Comparison of ENCODE assay signal across 1 cellular context in the genomic region with DNA sequence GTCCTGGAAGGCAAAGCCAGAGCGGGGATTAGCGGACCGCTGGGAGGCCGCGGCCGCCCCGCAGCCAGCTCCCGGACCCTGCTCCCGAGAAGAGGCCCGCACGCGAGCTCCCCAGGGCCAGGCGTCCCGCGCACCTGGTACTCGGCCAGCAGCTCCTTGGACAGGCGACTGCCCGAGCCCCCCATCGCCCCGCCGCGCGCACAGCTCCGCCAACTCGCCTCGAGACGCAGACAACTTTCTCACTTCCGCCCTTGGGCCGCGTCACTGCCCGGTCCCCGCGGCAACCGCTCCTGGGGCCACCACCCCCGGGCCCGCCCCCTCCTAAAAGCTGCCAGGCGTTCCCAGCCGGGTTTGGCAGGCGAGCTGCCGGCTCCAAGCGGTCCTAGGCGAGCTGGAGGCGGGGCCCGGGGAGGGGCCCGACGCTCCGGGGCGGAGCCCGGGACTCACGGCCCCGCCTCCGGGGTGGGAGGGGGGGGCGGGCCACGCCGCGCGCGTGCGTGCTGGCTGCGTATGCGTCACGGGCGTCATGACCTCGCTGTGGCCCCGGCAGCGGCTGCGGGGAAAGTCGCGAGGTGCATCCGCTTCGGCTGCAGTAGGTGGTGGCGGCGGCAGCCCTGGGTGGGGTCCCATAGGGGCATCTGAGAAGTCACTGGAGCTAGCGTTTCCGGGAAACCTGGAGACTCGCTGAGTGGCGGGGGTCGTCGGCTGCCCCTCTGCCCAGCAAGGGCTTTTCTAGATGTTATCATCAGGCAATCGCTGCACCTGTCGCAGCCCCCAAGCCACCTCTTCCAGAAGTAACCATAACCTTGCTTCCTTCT.
TF ChIP-seq lines count a peak whose summit lies in the region.

CIB1 (minus strand) TSS at position 241 of the 818 bp plus-strand sequence; CDS start at position 185, 56 bp downstream.
GDPGP1 (plus strand) TSS at position 509 of the 818 bp plus-strand sequence. CDS start 6,700 bp downstream, outside the sequence.

TF ChIP-seq in GM12878, 131 proteins besides CTCF, POLR2A, EP300 and RAD21 (continued from another document):
- TF ChIP-seq, protein P1, sequence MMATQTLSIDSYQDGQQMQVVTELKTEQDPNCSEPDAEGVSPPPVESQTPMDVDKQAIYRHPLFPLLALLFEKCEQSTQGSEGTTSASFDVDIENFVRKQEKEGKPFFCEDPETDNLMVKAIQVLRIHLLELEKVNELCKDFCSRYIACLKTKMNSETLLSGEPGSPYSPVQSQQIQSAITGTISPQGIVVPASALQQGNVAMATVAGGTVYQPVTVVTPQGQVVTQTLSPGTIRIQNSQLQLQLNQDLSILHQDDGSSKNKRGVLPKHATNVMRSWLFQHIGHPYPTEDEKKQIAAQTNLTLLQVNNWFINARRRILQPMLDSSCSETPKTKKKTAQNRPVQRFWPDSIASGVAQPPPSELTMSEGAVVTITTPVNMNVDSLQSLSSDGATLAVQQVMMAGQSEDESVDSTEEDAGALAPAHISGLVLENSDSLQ (IDR thresholded peaks at IDR 0.05), result peak; percentile 27; the same call in 1 of the 2 replicates
- TF ChIP-seq MEF2A (IDR thresholded peaks at IDR 0.05; ENCODE audit: insufficient read depth, low read depth, low read length) (no peak), TARDBP (IDR thresholded peaks at IDR 0.05; ENCODE audit: borderline replicate concordance) (no peak), NKRF (conservative IDR thresholded peaks at IDR 0.05) (peak; percentile 83), DPF2 (IDR thresholded peaks at IDR 0.05) (peak; percentile 76; the same call in 1 of the 2 replicates), YY1 (IDR thresholded peaks at IDR 0.05; ENCODE audit: low read depth, low read length) (peak; percentile 27; the same call in 1 of the 2 replicates), CHD2 (IDR thresholded peaks at IDR 0.05; ENCODE audit: borderline replicate concordance, low read depth, low read length) (peak; percentile 27; the same call in 1 of the 2 replicates), POLR2AphosphoS2 (IDR thresholded peaks at IDR 0.05; ENCODE audit: low read depth, low read length) (peak; percentile 82), NRF1 (conservative IDR thresholded peaks at IDR 0.05; ENCODE audit: low read depth, low read length) (peak; percentile 63), SPI1 (IDR thresholded peaks at IDR 0.05; ENCODE audit: borderline replicate concordance, insufficient read depth, low read depth, low read length) (peak; percentile 90), BACH1 (IDR thresholded peaks at IDR 0.05; ENCODE audit: borderline replicate concordance) (peak; percentile 92), GATAD2B (conservative IDR thresholded peaks at IDR 0.05; ENCODE audit: low read depth) (peak; percentile 42; the same call in 1 of the 2 replicates), ZSCAN29 (IDR thresholded peaks at IDR 0.05) (no peak), SMARCA5 (IDR thresholded peaks at IDR 0.05) (0 out of 2 replicates have a peak, but pooled peaks have one; percentile 22), MTA2 (IDR thresholded peaks at IDR 0.05; ENCODE audit: low read depth) (0 out of 2 replicates have a peak, but pooled peaks have one; percentile 23), YBX1 (IDR thresholded peaks at IDR 0.05) (no peak), ZNF24 (IDR thresholded peaks at IDR 0.05) (0 out of 2 replicates have a peak, but pooled peaks have one; percentile 34), NR2F1 (conservative IDR thresholded peaks at IDR 0.05) (peak; percentile 94), HDAC2 (IDR thresholded peaks at IDR 0.05) (no peak), TCF3 (IDR thresholded peaks at IDR 0.05; ENCODE audit: borderline replicate concordance, insufficient read depth, low read depth, low read length) (0 out of 2 replicates have a peak, but pooled peaks have one; percentile 46), MAX (IDR thresholded peaks at IDR 0.05; ENCODE audit: low read depth, low read length) (0 out of 2 replicates have a peak, but pooled peaks have one; percentile 20), IKZF1 (conservative IDR thresholded peaks at IDR 0.05) (peak; percentile 71), POLR2AphosphoS5 (IDR thresholded peaks at IDR 0.05; ENCODE audit: low read length) (peak; percentile 90), KLF5 (IDR thresholded peaks at IDR 0.05; ENCODE audit: partially characterized antibody) (no peak), CREB1 (IDR thresholded peaks at IDR 0.05; ENCODE audit: low read depth) (peak; percentile 88), EED (IDR thresholded peaks at IDR 0.05; ENCODE audit: low read depth) (0 out of 2 replicates have a peak, but pooled peaks have one; percentile 8), TCF12 (IDR thresholded peaks at IDR 0.05; ENCODE audit: low read depth, low read length) (peak; percentile 36; the same call in 1 of the 2 replicates), SP1 (IDR thresholded peaks at IDR 0.05; ENCODE audit: low read depth, low read length) (peak; percentile 78), ATF7 (IDR thresholded peaks at IDR 0.05; ENCODE audit: low read depth) (0 out of 2 replicates have a peak, but pooled peaks have one; percentile 25), BHLHE40 (IDR thresholded peaks at IDR 0.05; ENCODE audit: borderline replicate concordance in 1 of 2, low read depth in 2 of 2, low read length in 1 of 2) (peak; percentile 53 to 87; a peak in 3 of 4 replicates), NR2C1 (IDR thresholded peaks at IDR 0.05) (peak; percentile 80), CREM (IDR thresholded peaks at IDR 0.05; ENCODE audit: low read depth) (peak; percentile 70), EGR1 (IDR thresholded peaks at IDR 0.05; ENCODE audit: borderline replicate concordance in 1 of 2, low read depth in 2 of 2, low read length in 2 of 2) (peak; percentile 51 to 88)
- TF ChIP-seq, protein P2, sequence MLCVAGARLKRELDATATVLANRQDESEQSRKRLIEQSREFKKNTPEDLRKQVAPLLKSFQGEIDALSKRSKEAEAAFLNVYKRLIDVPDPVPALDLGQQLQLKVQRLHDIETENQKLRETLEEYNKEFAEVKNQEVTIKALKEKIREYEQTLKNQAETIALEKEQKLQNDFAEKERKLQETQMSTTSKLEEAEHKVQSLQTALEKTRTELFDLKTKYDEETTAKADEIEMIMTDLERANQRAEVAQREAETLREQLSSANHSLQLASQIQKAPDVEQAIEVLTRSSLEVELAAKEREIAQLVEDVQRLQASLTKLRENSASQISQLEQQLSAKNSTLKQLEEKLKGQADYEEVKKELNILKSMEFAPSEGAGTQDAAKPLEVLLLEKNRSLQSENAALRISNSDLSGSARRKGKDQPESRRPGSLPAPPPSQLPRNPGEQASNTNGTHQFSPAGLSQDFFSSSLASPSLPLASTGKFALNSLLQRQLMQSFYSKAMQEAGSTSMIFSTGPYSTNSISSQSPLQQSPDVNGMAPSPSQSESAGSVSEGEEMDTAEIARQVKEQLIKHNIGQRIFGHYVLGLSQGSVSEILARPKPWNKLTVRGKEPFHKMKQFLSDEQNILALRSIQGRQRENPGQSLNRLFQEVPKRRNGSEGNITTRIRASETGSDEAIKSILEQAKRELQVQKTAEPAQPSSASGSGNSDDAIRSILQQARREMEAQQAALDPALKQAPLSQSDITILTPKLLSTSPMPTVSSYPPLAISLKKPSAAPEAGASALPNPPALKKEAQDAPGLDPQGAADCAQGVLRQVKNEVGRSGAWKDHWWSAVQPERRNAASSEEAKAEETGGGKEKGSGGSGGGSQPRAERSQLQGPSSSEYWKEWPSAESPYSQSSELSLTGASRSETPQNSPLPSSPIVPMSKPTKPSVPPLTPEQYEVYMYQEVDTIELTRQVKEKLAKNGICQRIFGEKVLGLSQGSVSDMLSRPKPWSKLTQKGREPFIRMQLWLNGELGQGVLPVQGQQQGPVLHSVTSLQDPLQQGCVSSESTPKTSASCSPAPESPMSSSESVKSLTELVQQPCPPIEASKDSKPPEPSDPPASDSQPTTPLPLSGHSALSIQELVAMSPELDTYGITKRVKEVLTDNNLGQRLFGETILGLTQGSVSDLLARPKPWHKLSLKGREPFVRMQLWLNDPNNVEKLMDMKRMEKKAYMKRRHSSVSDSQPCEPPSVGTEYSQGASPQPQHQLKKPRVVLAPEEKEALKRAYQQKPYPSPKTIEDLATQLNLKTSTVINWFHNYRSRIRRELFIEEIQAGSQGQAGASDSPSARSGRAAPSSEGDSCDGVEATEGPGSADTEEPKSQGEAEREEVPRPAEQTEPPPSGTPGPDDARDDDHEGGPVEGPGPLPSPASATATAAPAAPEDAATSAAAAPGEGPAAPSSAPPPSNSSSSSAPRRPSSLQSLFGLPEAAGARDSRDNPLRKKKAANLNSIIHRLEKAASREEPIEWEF (IDR thresholded peaks at IDR 0.05; ENCODE audit: insufficient replicate concordance, low read depth, low read length), result no peak
- TF ChIP-seq, protein P3, sequence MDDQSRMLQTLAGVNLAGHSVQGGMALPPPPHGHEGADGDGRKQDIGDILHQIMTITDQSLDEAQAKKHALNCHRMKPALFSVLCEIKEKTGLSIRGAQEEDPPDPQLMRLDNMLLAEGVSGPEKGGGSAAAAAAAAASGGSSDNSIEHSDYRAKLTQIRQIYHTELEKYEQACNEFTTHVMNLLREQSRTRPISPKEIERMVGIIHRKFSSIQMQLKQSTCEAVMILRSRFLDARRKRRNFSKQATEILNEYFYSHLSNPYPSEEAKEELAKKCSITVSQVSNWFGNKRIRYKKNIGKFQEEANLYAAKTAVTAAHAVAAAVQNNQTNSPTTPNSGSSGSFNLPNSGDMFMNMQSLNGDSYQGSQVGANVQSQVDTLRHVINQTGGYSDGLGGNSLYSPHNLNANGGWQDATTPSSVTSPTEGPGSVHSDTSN (IDR thresholded peaks at IDR 0.05; ENCODE audit: insufficient replicate concordance, low read depth, low read length), result no peak
- TF ChIP-seq, protein P4, sequence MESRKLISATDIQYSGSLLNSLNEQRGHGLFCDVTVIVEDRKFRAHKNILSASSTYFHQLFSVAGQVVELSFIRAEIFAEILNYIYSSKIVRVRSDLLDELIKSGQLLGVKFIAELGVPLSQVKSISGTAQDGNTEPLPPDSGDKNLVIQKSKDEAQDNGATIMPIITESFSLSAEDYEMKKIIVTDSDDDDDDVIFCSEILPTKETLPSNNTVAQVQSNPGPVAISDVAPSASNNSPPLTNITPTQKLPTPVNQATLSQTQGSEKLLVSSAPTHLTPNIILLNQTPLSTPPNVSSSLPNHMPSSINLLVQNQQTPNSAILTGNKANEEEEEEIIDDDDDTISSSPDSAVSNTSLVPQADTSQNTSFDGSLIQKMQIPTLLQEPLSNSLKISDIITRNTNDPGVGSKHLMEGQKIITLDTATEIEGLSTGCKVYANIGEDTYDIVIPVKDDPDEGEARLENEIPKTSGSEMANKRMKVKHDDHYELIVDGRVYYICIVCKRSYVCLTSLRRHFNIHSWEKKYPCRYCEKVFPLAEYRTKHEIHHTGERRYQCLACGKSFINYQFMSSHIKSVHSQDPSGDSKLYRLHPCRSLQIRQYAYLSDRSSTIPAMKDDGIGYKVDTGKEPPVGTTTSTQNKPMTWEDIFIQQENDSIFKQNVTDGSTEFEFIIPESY (IDR thresholded peaks at IDR 0.05), result no peak
- TF ChIP-seq, protein P5, sequence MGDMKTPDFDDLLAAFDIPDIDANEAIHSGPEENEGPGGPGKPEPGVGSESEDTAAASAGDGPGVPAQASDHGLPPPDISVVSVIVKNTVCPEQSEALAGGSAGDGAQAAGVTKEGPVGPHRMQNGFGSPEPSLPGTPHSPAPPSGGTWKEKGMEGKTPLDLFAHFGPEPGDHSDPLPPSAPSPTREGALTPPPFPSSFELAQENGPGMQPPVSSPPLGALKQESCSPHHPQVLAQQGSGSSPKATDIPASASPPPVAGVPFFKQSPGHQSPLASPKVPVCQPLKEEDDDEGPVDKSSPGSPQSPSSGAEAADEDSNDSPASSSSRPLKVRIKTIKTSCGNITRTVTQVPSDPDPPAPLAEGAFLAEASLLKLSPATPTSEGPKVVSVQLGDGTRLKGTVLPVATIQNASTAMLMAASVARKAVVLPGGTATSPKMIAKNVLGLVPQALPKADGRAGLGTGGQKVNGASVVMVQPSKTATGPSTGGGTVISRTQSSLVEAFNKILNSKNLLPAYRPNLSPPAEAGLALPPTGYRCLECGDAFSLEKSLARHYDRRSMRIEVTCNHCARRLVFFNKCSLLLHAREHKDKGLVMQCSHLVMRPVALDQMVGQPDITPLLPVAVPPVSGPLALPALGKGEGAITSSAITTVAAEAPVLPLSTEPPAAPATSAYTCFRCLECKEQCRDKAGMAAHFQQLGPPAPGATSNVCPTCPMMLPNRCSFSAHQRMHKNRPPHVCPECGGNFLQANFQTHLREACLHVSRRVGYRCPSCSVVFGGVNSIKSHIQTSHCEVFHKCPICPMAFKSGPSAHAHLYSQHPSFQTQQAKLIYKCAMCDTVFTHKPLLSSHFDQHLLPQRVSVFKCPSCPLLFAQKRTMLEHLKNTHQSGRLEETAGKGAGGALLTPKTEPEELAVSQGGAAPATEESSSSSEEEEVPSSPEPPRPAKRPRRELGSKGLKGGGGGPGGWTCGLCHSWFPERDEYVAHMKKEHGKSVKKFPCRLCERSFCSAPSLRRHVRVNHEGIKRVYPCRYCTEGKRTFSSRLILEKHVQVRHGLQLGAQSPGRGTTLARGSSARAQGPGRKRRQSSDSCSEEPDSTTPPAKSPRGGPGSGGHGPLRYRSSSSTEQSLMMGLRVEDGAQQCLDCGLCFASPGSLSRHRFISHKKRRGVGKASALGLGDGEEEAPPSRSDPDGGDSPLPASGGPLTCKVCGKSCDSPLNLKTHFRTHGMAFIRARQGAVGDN (IDR thresholded peaks at IDR 0.05), result peak; percentile 84
TF ChIP-seq in GM12878: peak in this region for 38.
